1 cellular context compared by ENCODE assay signal in the genomic region with DNA sequence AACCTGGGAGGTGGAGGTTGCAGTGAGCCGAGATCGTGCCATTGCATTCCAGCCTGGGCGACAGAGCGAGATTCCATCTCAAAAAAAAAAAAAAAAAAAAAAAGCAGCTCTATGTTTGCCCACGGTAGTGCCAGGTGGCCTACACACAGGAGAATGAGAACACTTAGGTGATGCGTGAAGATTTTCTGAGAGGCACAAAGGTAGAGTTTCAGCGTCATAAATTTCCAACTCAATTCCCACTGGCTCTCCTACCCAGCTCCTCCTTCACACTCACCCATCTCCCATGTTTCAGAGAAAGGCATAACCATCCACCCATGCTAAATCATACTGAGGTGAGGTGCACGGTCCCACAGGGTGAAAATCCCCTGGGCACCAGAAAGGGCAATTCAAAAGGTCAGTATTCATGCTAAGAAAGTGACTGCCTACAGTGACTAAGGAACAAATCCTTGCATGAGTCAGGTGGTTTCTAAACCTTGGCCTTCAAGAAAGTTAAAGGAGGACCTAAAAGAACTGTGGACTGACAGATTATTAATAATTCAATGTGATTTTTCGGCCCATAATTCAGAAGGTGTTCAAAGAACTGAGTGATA.
TF ChIP-seq lines count a peak whose summit lies in the region.

No MANE protein-coding gene starts in this region.

TF ChIP-seq in A549, 52 proteins besides CTCF, POLR2A, EP300 and RAD21 (continued from another document):
- peak; percentile 57 for TF ChIP-seq MAFK (IDR thresholded peaks at IDR 0.05; ENCODE audit: partially characterized antibody)
